Comparison of ENCODE assay signal across 8 cellular contexts in genomic region chr19:12139309-12139708, GRCh38. TPM values are rescaled to one million over a fixed set of nuclear protein-coding genes. Genes with fewer than 3 reads are reported as not detected.
DNase-seq lines count a peak whose midpoint lies in the region; ATAC-seq, FAIRE-seq and TF ChIP-seq lines count a peak whose summit lies in the region.

No MANE protein-coding gene starts in this region.

- no peak overlapping the region for H2BK20ac ChIP-seq in IMR-90 (ENCODE audit: low read depth, low read length)

- no peak overlapping the region for H2BK15ac ChIP-seq in IMR-90 (ENCODE audit: low read depth, low read length)

- H3K9ac ChIP-seq in IMR-90 (ENCODE audit: low read depth, low read length): peak overlapping the region; percentile 71
- peak overlapping the region; percentile 79 to 87 for H3K9ac ChIP-seq in mucosa of rectum (ENCODE audit: low read depth in 1 of 2, low read length in 2 of 2)

- no peak for FAIRE-seq in bronchial epithelial cell (lab: Jason Lieb, UNC)

- peak overlapping the region; percentile 96 for H3K4me3 ChIP-seq in IMR-90 (ENCODE audit: insufficient read depth, low read depth, low read length)
- H3K4me3 ChIP-seq in bronchial epithelial cell (ENCODE audit: low read depth, low read length): peak overlapping the region; percentile 66
- peak overlapping the region; percentile 73 to 93 for H3K4me3 ChIP-seq in mucosa of rectum (ENCODE audit: low read length in 2 of 2)

- in situ Hi-C loops in IMR-90 (cut with MboI; ENCODE audit: low sequenced_read_pairs): no loop called here

- peak overlapping the region; percentile 74 for H3K27ac ChIP-seq in 22Rv1
- H3K27ac ChIP-seq in IMR-90 (ENCODE audit: insufficient read depth, low read length): peak overlapping the region; percentile 82; the same call in 1 of the 2 replicates
- H3K27ac ChIP-seq in mucosa of rectum (ENCODE audit: low read depth in 2 of 2, low read length in 2 of 2): no peak overlapping the region
- no peak overlapping the region for H3K27ac ChIP-seq in substantia nigra (ENCODE audit: low read depth, low read length, poor library complexity, severe bottlenecking)

- intact Hi-C loops in IMR-90 (cut with micrococcal nuclease): no loop called here

- no peak for TF ChIP-seq RAD21 in IMR-90 (IDR thresholded peaks at IDR 0.05; ENCODE audit: low read length)

- no peak overlapping the region for H2AK5ac ChIP-seq in IMR-90 (ENCODE audit: low read depth, low read length)

- no peaks in the 10 kb centered on the region for H3K9me1 ChIP-seq in IMR-90 (ENCODE audit: insufficient read depth, low read length)

- no peak overlapping the region for H2AFZ ChIP-seq in IMR-90 (replicated peaks; ENCODE audit: low read length, poor library complexity)

- H3K36me3 ChIP-seq in IMR-90 (ENCODE audit: control insufficient read depth, insufficient read depth, low read length): peaks cover 28% of the 10 kb centered on the region
- H3K36me3 ChIP-seq in bronchial epithelial cell (ENCODE audit: control insufficient read depth, insufficient read depth, low read length): peaks cover 2% of the 10 kb centered on the region
- H3K36me3 ChIP-seq in mucosa of rectum (ENCODE audit: control insufficient read depth in 2 of 2, insufficient read depth in 2 of 2, low read length in 2 of 2): peaks cover 15 to 16% of the 10 kb centered on the region in 2 donors

- no peak for TF ChIP-seq POLR2A in IMR-90 (IDR thresholded peaks at IDR 0.05; ENCODE audit: low read depth, low read length)

- H3K4ac ChIP-seq in IMR-90 (ENCODE audit: low read depth, low read length): no peak overlapping the region

- 0 out of 4 replicates have a peak overlapping the region, but pooled peaks of 1 of the 2 experiments have one; percentile 37 for H4K8ac ChIP-seq in IMR-90 (ENCODE audit: low read depth in 2 of 2, low read length in 2 of 2)

- H3K18ac ChIP-seq in IMR-90 (ENCODE audit: low read depth, low read length): no peak overlapping the region; the same call in 1 of the 2 replicates

- 41% methylated on average over 2 of the region's 14 CpGs; no CpG with 5 or more reads in 1 of the 2 experiments for WGBS in IMR-90 (ENCODE audit: extremely low coverage in 2 of 2, insufficient read length in 1 of 2), 2 experiments

- peaks cover 3% of the 10 kb centered on the region; the same call in 1 of the 2 replicates for H3K4me1 ChIP-seq in IMR-90 (ENCODE audit: control insufficient read depth, insufficient read depth, low read length)
- peaks cover 8 to 16% of the 10 kb centered on the region in 2 donors for H3K4me1 ChIP-seq in mucosa of rectum (ENCODE audit: control insufficient read depth in 2 of 2, insufficient read depth in 2 of 2, low read length in 2 of 2)

- dilution Hi-C loops in IMR-90 (cut with HindIII; ENCODE audit: low sequenced_read_pairs, unreplicated experiment): no loop called here

- peak overlapping the region; percentile 86 for H3K4me2 ChIP-seq in IMR-90 (ENCODE audit: low read depth, low read length)

- TF ChIP-seq CTCF in 22Rv1 (IDR thresholded peaks at IDR 0.05) (no peak), IMR-90 (conservative IDR thresholded peaks at IDR 0.05; ENCODE audit: low read depth, low read length) (no peak), bronchial epithelial cell (IDR thresholded peaks at IDR 0.05; ENCODE audit: insufficient read depth, low read length, severe bottlenecking) (no peak)

- ATAC-seq in IMR-90 (ENCODE audit: low read depth) (peak; percentile 1; the same call in 1 of the 2 replicates), HG02571 (IDR thresholded peaks at IDR 0.05; ENCODE audit: unreplicated experiment) (no peak), HG02642 (IDR thresholded peaks at IDR 0.05; ENCODE audit: poor library complexity, unreplicated experiment) (no peak)

- H4K5ac ChIP-seq in IMR-90 (ENCODE audit: low read depth, low read length): no peak overlapping the region

- POLR2A ChIA-PET in IMR-90 (lab: Charles Lee; ENCODE audit: unreplicated experiment): interaction anchor here (0.8 kb wide), 1 partner anchor 11 kb away, joined by 3 read pairs; no protein-coding TSS in a partner anchor

- 0 out of 2 replicates have a peak overlapping the region, but pooled peaks have one; percentile 30 for H3K14ac ChIP-seq in IMR-90 (replicated peaks; ENCODE audit: low read depth, low read length)

- H3K23ac ChIP-seq in IMR-90 (ENCODE audit: low read depth, low read length): 0 out of 2 replicates have a peak overlapping the region, but pooled peaks have one; percentile 25

- H3K9me3 ChIP-seq in IMR-90 (ENCODE audit: control insufficient read depth, insufficient read depth, low read length) (peaks cover 19% of the 10 kb centered on the region), mucosa of rectum (ENCODE audit: control insufficient read depth in 2 of 2, low read length in 2 of 2) (peaks cover 0 to 2% of the 10 kb centered on the region in 2 donors)

- no peaks in the 10 kb centered on the region for H3K27me3 ChIP-seq in IMR-90 (ENCODE audit: control insufficient read depth, insufficient read depth, low read length)
- no peaks in the 10 kb centered on the region for H3K27me3 ChIP-seq in bronchial epithelial cell (ENCODE audit: control insufficient read depth, insufficient read depth, low read length)
- H3K27me3 ChIP-seq in mucosa of rectum (ENCODE audit: control insufficient read depth in 2 of 2, insufficient read depth in 2 of 2, low read length in 2 of 2): no peaks in the 10 kb centered on the region

- no peak overlapping the region for H2BK120ac ChIP-seq in IMR-90 (ENCODE audit: low read depth, low read length)

- BruUV-seq in IMR-90 (replicated peaks; lab: Mats Ljungman, UMichigan): no TSS peak

- peak overlapping the region; percentile 7; the same call in 1 of the 2 replicates for H3K56ac ChIP-seq in IMR-90 (ENCODE audit: extremely low read depth, insufficient read depth, low read length)

- H2AK9ac ChIP-seq in IMR-90 (replicated peaks; ENCODE audit: low read depth, low read length, poor library complexity): no peak overlapping the region

- H4K91ac ChIP-seq in IMR-90 (ENCODE audit: insufficient read depth, low read depth, low read length): no peak overlapping the region

- DNase-seq in IMR-90: peak; percentile 8
- no peak for DNase-seq in bronchial epithelial cell (ENCODE audit: low read depth)
- no peak for DNase-seq in Kasumi-1 (lab: John Stamatoyannopoulos, UW)
- DNase-seq in substantia nigra (lab: John Stamatoyannopoulos, UW): no peak

- peaks cover 16 to 21% of the 10 kb centered on the region in 2 experiments for H3K79me1 ChIP-seq in IMR-90 (ENCODE audit: low read depth in 1 of 2, low read length in 2 of 2)

- CTCF ChIA-PET in IMR-90 (lab: Yijun Ruan, JAX): interaction anchor here (2.4 kb wide), 1 partner anchor 80 kb away, joined by 22 read pairs; no protein-coding TSS in a partner anchor

- 0 out of 2 replicates have a peak, but pooled peaks cover 2% of the 10 kb centered on the region for H4K20me1 ChIP-seq in IMR-90 (ENCODE audit: insufficient read depth, low read length)

- H2BK5ac ChIP-seq in IMR-90 (ENCODE audit: low read depth, low read length, poor library complexity, severe bottlenecking): no peak overlapping the region

TF ChIP-seq in IMR-90, 13 proteins besides CTCF, POLR2A, EP300 and RAD21:
- 0 out of 2 replicates have a peak, but pooled peaks have one; percentile 8 for TF ChIP-seq MAFK (IDR thresholded peaks at IDR 0.05; ENCODE audit: low read depth, low read length)
- no peak for TF ChIP-seq USF2 (IDR thresholded peaks at IDR 0.05; ENCODE audit: low read depth, low read length)
- TF ChIP-seq NFE2L2 (IDR thresholded peaks at IDR 0.05; ENCODE audit: low read depth, low read length): peak; percentile 71

RNA-seq across cellular contexts. Expression of gene ZNF20, which starts 0.8 kb away (rescaled TPM):
- 7.8 and 7.9 TPM in 2 replicates for total RNA-seq in IMR-90 (2012; rRNA removed)
- 1.8 and 2.1 TPM in 2 replicates for polyA plus RNA-seq in IMR-90 (2012; rRNA removed)
- 0.41 and 0.71 TPM in 2 replicates for polyA plus RNA-seq in IMR-90 (2012; cell fraction: cytosol; rRNA removed)
- 1.1 and 2.3 TPM in 2 replicates for polyA plus RNA-seq in IMR-90 (2012; cell fraction: nucleus; rRNA removed; ENCODE audit: low replicate concordance)
- 3.2 and 5.2 TPM in 2 replicates for total RNA-seq in bronchial epithelial cell

RNA-seq across cellular contexts. Expression of gene ZNF625, which starts 17.2 kb away (rescaled TPM):
- total RNA-seq in IMR-90 (2012; rRNA removed) (14.4 and 16.7 TPM in 2 replicates), bronchial epithelial cell (5.0 and 8.7 TPM in 2 replicates)
- polyA plus RNA-seq in IMR-90 (2012; rRNA removed): 1.8 and 2.5 TPM in 2 replicates
- 0.47 and 1.0 TPM in 2 replicates for polyA plus RNA-seq in IMR-90 (2012; cell fraction: cytosol; rRNA removed)
- polyA plus RNA-seq in IMR-90 (2012; cell fraction: nucleus; rRNA removed; ENCODE audit: low replicate concordance): 0.49 and 5.0 TPM in 2 replicates

RNA-seq across cellular contexts. Expression of gene ZNF136, which starts 23.6 kb away (rescaled TPM):
- total RNA-seq in IMR-90 (2012; rRNA removed) (6.8 and 9.4 TPM in 2 replicates), bronchial epithelial cell (4.5 and 5.9 TPM in 2 replicates)
- polyA plus RNA-seq in IMR-90 (2012; rRNA removed): 1.4 and 1.9 TPM in 2 replicates
- 0.30 and 0.36 TPM in 2 replicates for polyA plus RNA-seq in IMR-90 (2012; cell fraction: cytosol; rRNA removed)
- 0.27 and 4.1 TPM in 2 replicates for polyA plus RNA-seq in IMR-90 (2012; cell fraction: nucleus; rRNA removed; ENCODE audit: low replicate concordance)

Comparison
In these comparisons a context has a peak if more than half of its experiments do, and no peak if none do; other contexts are left out.
1. H3K27ac ChIP-seq: peak in 22Rv1 (single experiment) and IMR-90 (single experiment); none in mucosa of rectum (0 of 2) and substantia nigra (single experiment).
2. Peak in every context shown above with its lines, with median percentiles within 50 percentile points of each other: H3K4me3 ChIP-seq.